ENCODE assay signal across 2 cellular contexts in genomic region chr3:41955192-41955591, GRCh38.
TF ChIP-seq lines count a peak whose summit lies in the region.

No MANE protein-coding gene starts in this region.

TF ChIP-seq in IMR-90, 13 proteins besides CTCF, POLR2A, EP300 and RAD21:
- TF ChIP-seq RCOR1 (IDR thresholded peaks at IDR 0.05; ENCODE audit: insufficient replicate concordance, low read length) = no peak
- TF ChIP-seq USF2 (IDR thresholded peaks at IDR 0.05; ENCODE audit: low read depth, low read length) = no peak
- TF ChIP-seq RFX5 (IDR thresholded peaks at IDR 0.05; ENCODE audit: low read depth, low read length) = no peak
- TF ChIP-seq NFE2L2 (IDR thresholded peaks at IDR 0.05; ENCODE audit: low read depth, low read length) = no peak
- TF ChIP-seq MXI1 (IDR thresholded peaks at IDR 0.05; ENCODE audit: borderline replicate concordance, low read depth, low read length) = no peak
- no peak for TF ChIP-seq BHLHE40 (IDR thresholded peaks at IDR 0.05; ENCODE audit: low read depth, low read length)

TF ChIP-seq in H1, 55 proteins besides CTCF, POLR2A, EP300 and RAD21:
- TF ChIP-seq SIX5 (IDR thresholded peaks at IDR 0.05; ENCODE audit: low read depth, low read length) = no peak
- TF ChIP-seq RBBP5 (IDR thresholded peaks at IDR 0.05; ENCODE audit: borderline replicate concordance, low read depth, low read length) = no peak
- no peak for TF ChIP-seq BCL11A (IDR thresholded peaks at IDR 0.05; ENCODE audit: low read depth in 2 of 2, low read length in 2 of 2)
- TF ChIP-seq SP4 (IDR thresholded peaks at IDR 0.05; ENCODE audit: low read length) = no peak
- no peak for TF ChIP-seq SAP30 (IDR thresholded peaks at IDR 0.05; ENCODE audit: insufficient read depth, insufficient replicate concordance, low read length)
- no peak for TF ChIP-seq CTBP2 (IDR thresholded peaks at IDR 0.05; ENCODE audit: borderline replicate concordance, insufficient read depth, insufficient read length, low read length)
- no peak for TF ChIP-seq SIN3A (conservative IDR thresholded peaks at IDR 0.05 in 1 of 2, IDR thresholded peaks at IDR 0.05 in 1 of 2; ENCODE audit: low read depth in 1 of 2, low read length in 2 of 2)
- no peak for TF ChIP-seq SP1 (IDR thresholded peaks at IDR 0.05; ENCODE audit: low read depth, low read length)
- TF ChIP-seq BRCA1 (IDR thresholded peaks at IDR 0.05; ENCODE audit: low read depth, low read length) = no peak
- no peak for TF ChIP-seq RXRA (IDR thresholded peaks at IDR 0.05; ENCODE audit: insufficient read depth, low read depth, low read length)
- no peak for TF ChIP-seq PHF8 (conservative IDR thresholded peaks at IDR 0.05; ENCODE audit: low read depth, low read length)
- TF ChIP-seq SP2 (IDR thresholded peaks at IDR 0.05; ENCODE audit: low read length) = no peak
- no peak for TF ChIP-seq CEBPB (IDR thresholded peaks at IDR 0.05; ENCODE audit: low read depth, low read length)
